Comparison of ENCODE assay signal across 9 cellular contexts in the genomic region with DNA sequence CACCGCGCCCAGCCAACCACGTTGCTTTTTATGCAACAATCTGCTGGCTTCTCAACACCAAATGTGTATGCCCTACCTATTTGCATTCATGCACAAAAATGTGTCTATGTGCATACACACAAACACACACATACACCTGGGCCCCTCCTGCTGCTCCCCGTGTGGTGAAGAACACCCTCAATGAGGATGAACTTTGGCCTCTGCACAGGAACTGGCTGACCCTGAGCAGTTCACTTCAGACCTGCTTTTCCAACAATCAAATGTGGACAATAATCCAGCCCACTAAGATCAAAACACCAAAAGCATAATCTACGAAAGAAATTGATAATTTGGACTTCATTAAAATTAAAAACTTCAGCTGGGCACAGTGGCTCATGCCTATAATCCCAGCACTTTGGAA.
"Had no signal": no experiment of that assay in that cellular context is flagged by ENCODE, and none has a peak within 500 bp of the region (broad histone marks: within the 10 kb centered on the region; RNA-seq: fewer than 3 reads in every experiment).

No MANE protein-coding gene starts in this region.

- FAIRE-seq: K562 had no signal

- H2AFZ ChIP-seq: GM23248 had no signal

- H3K9me3 Mint-ChIP-seq: HFFc6 had no signal

- ATAC-seq: HCT116, K562 had no signal

- H3K4me3 ChIP-seq: GM23248, HAP-1, K562 had no signal

- H3K27ac ChIP-seq: GM23248, HL-60 had no signal

- DNase-seq: GM23248, GOT3, H7, HFFc6, IMR-90 had no signal

- H3K9ac ChIP-seq: GM23248 had no signal

- H3K4me3 Mint-ChIP-seq: HFFc6 had no signal

- H3K9me3 ChIP-seq: HAP-1 had no signal

- H3K27ac Mint-ChIP-seq: HFFc6 had no signal

- H3K4me1 ChIP-seq: HAP-1 had no signal

- H3K36me3 ChIP-seq: HAP-1 had no signal
